Comparison of ENCODE assay signal across 12 cellular contexts in genomic region chr1:174165471-174166137, GRCh38. TPM values are rescaled to one million over a fixed set of nuclear protein-coding genes. Genes with fewer than 3 reads are reported as not detected.
DNase-seq lines count a peak whose midpoint lies in the region; ATAC-seq and TF ChIP-seq lines count a peak whose summit lies in the region.
"Had no signal": no experiment of that assay in that cellular context is flagged by ENCODE, and none has a peak within 500 bp of the region (broad histone marks: within the 10 kb centered on the region; RNA-seq: fewer than 3 reads in every experiment).

No MANE protein-coding gene starts in this region.

- peaks cover 65% of the 10 kb centered on the region for H3K4me1 Mint-ChIP-seq in activated CD8-positive, alpha-beta memory T cell treated with anti-CD3 and anti-CD28 coated beads, Interleukin-2, amount 10 ng/mL, durations not matched to agents 7 days and 5 days
- peaks cover 13% of the 10 kb centered on the region for H3K4me1 Mint-ChIP-seq in type B pancreatic cell (ENCODE audit: unreplicated experiment)
- H3K4me1 Mint-ChIP-seq in stimulated activated naive CD8-positive, alpha-beta T cell treated with anti-CD3 and anti-CD28 coated beads, Interleukin-15, amount 100 ng/mL, for 72 hours, result peaks cover 74% of the 10 kb centered on the region

- no peak for DNase-seq in activated CD8-positive, alpha-beta memory T cell treated with anti-CD3 and anti-CD28 coated beads, Interleukin-2, amount 10 ng/mL, durations not matched to agents 7 days and 5 days
- no peak for DNase-seq in activated CD8-positive, alpha-beta memory T cell treated with anti-CD3 and anti-CD28 coated beads, Interleukin-2, amount 50 U/mL, for 4 hours
- DNase-seq in SK-MEL-5 (ENCODE audit: low read depth, low spot score) (peak; percentile 13), left cardiac atrium (peak; percentile 63), type B pancreatic cell (ENCODE audit: extremely low spot score, unreplicated experiment) (no peak)
- DNase-seq in stimulated activated naive CD8-positive, alpha-beta T cell treated with anti-CD3 and anti-CD28 coated beads, Interleukin-15, amount 100 ng/mL, for 72 hours, result no peak
- DNase-seq: activated naive CD4-positive, alpha-beta T cell treated with anti-CD3 and anti-CD28 coated beads, Interleukin-2, amount 50 U/mL, for 16 hours; NCI-H1436 treated with DMSO at 0.1 percent for 48 hours; T-helper 2 cell had no signal

- ATAC-seq in activated CD8-positive, alpha-beta memory T cell treated with anti-CD3 and anti-CD28 coated beads, Interleukin-2, amount 10 ng/mL, durations not matched to agents 7 days and 5 days, result peak; percentile 40
- ATAC-seq in left cardiac atrium (peak; percentile 42 to 59), GM21360 (IDR thresholded peaks at IDR 0.05; ENCODE audit: unreplicated experiment) (no peak), HG03565 (IDR thresholded peaks at IDR 0.05; ENCODE audit: unreplicated experiment) (no peak)
- ATAC-seq in stimulated activated naive CD8-positive, alpha-beta T cell treated with anti-CD3 and anti-CD28 coated beads, Interleukin-15, amount 100 ng/mL, for 72 hours, result no peak

- H3K9me3 Mint-ChIP-seq in activated CD8-positive, alpha-beta memory T cell treated with anti-CD3 and anti-CD28 coated beads, Interleukin-2, amount 10 ng/mL, durations not matched to agents 7 days and 5 days (ENCODE audit: low read depth), result no peaks in the 10 kb centered on the region
- no peaks in the 10 kb centered on the region for H3K9me3 Mint-ChIP-seq in type B pancreatic cell
- H3K9me3 Mint-ChIP-seq in stimulated activated naive CD8-positive, alpha-beta T cell treated with anti-CD3 and anti-CD28 coated beads, Interleukin-15, amount 100 ng/mL, for 72 hours, result no peaks in the 10 kb centered on the region
- H3K9me3 Mint-ChIP-seq: neural progenitor cell had no signal

- H3K27me3 Mint-ChIP-seq in activated CD8-positive, alpha-beta memory T cell treated with anti-CD3 and anti-CD28 coated beads, Interleukin-2, amount 10 ng/mL, durations not matched to agents 7 days and 5 days, result no peaks in the 10 kb centered on the region
- H3K27me3 Mint-ChIP-seq in type B pancreatic cell, result no peaks in the 10 kb centered on the region
- H3K27me3 Mint-ChIP-seq in stimulated activated naive CD8-positive, alpha-beta T cell treated with anti-CD3 and anti-CD28 coated beads, Interleukin-15, amount 100 ng/mL, for 72 hours, result no peaks in the 10 kb centered on the region

- CTCF ChIA-PET in activated CD8-positive, alpha-beta memory T cell treated with anti-CD3 and anti-CD28 coated beads, Interleukin-2, amount 10 ng/mL, durations not matched to agents 7 days and 5 days (lab: Charles Lee), result no interaction called here

- H3K4me3 Mint-ChIP-seq in activated CD8-positive, alpha-beta memory T cell treated with anti-CD3 and anti-CD28 coated beads, Interleukin-2, amount 10 ng/mL, durations not matched to agents 7 days and 5 days, result peak overlapping the region; percentile 9
- no peak overlapping the region for H3K4me3 Mint-ChIP-seq in type B pancreatic cell
- peak overlapping the region in 1 of 2 donors; percentile 40 for H3K4me3 Mint-ChIP-seq in stimulated activated naive CD8-positive, alpha-beta T cell treated with anti-CD3 and anti-CD28 coated beads, Interleukin-15, amount 100 ng/mL, for 72 hours
- H3K4me3 Mint-ChIP-seq: neural progenitor cell had no signal

- intact Hi-C loops in left cardiac atrium (cut with DNase I), result no loop called here

- peaks cover 38% of the 10 kb centered on the region for H3K36me3 Mint-ChIP-seq in activated CD8-positive, alpha-beta memory T cell treated with anti-CD3 and anti-CD28 coated beads, Interleukin-2, amount 10 ng/mL, durations not matched to agents 7 days and 5 days
- H3K36me3 Mint-ChIP-seq in type B pancreatic cell, result peaks cover 8% of the 10 kb centered on the region

- peak overlapping the region; percentile 72 for H3K27ac Mint-ChIP-seq in activated CD8-positive, alpha-beta memory T cell treated with anti-CD3 and anti-CD28 coated beads, Interleukin-2, amount 10 ng/mL, durations not matched to agents 7 days and 5 days
- H3K27ac Mint-ChIP-seq in type B pancreatic cell, result peak overlapping the region; percentile 13
- peak overlapping the region in 1 of 2 donors; percentile 77 for H3K27ac Mint-ChIP-seq in stimulated activated naive CD8-positive, alpha-beta T cell treated with anti-CD3 and anti-CD28 coated beads, Interleukin-15, amount 100 ng/mL, for 72 hours
- H3K27ac Mint-ChIP-seq: neural progenitor cell had no signal

- in situ Hi-C loops in SK-MEL-5 (cut with HindIII; ENCODE audit: low pct_unique_long_range_greater_than_20kb, low sequenced_read_pairs), result no loop called here

- no peak for TF ChIP-seq CTCF in type B pancreatic cell (conservative IDR thresholded peaks at IDR 0.05)

RNA-seq across cellular contexts. Expression of gene RABGAP1L, which starts 6.3 kb away (rescaled TPM):
- total RNA-seq in activated CD8-positive, alpha-beta memory T cell treated with anti-CD3 and anti-CD28 coated beads, Interleukin-2, amount 10 ng/mL, durations not matched to agents 7 days and 5 days, result 10 to 100 TPM; 60.5 to 83.5 TPM
- total RNA-seq in SK-MEL-5 (2014; rRNA removed; shearing (Covaris generic)), result 31.2 and 32.0 TPM in 2 replicates
- polyA plus RNA-seq in SK-MEL-5 (2015; cell fraction: cytosol; rRNA removed), result 12.0 and 18.7 TPM in 2 replicates
- polyA plus RNA-seq in SK-MEL-5 (2015; cell fraction: nucleus; rRNA removed), result 14.2 and 20.5 TPM in 2 replicates
- total RNA-seq in left cardiac atrium (100 to 1,000 TPM; 134 to 145 TPM), type B pancreatic cell (ENCODE audit: low replicate concordance) (35.6 and 56.9 TPM in 2 replicates)

Comparison
In these comparisons a context has a peak if more than half of its experiments do, and no peak if none do; other contexts are left out.
1. ATAC-seq: peak in activated CD8-positive, alpha-beta memory T cell treated with anti-CD3 and anti-CD28 coated beads, Interleukin-2, amount 10 ng/mL, durations not matched to agents 7 days and 5 days (single experiment) and left cardiac atrium (2 of 2); none in GM21360 (single experiment), HG03565 (single experiment) and stimulated activated naive CD8-positive, alpha-beta T cell treated with anti-CD3 and anti-CD28 coated beads, Interleukin-15, amount 100 ng/mL, for 72 hours (single experiment).
2. DNase-seq: peak in SK-MEL-5 (single experiment) and left cardiac atrium (single experiment); none in activated CD8-positive, alpha-beta memory T cell treated with anti-CD3 and anti-CD28 coated beads, Interleukin-2, amount 10 ng/mL, durations not matched to agents 7 days and 5 days (single experiment), activated CD8-positive, alpha-beta memory T cell treated with anti-CD3 and anti-CD28 coated beads, Interleukin-2, amount 50 U/mL, for 4 hours (single experiment), type B pancreatic cell (single experiment) and stimulated activated naive CD8-positive, alpha-beta T cell treated with anti-CD3 and anti-CD28 coated beads, Interleukin-15, amount 100 ng/mL, for 72 hours (0 of 2).